Comparison of ENCODE assay signal across 18 cellular contexts in genomic region chr1:201420608-201421002, GRCh38. TPM values are rescaled to one million over a fixed set of nuclear protein-coding genes. Genes with fewer than 3 reads are reported as not detected.
DNase-seq lines count a peak whose midpoint lies in the region; ATAC-seq and TF ChIP-seq lines count a peak whose summit lies in the region.
"Had no signal": no experiment of that assay in that cellular context is flagged by ENCODE, and none has a peak within 500 bp of the region (broad histone marks: within the 10 kb centered on the region; RNA-seq: fewer than 3 reads in every experiment).

No MANE protein-coding gene starts in this region.

- no peak overlapping the region for H3K4me3 ChIP-seq in left ventricle myocardium inferior
- no peak overlapping the region for H3K4me3 ChIP-seq in right cardiac atrium (ENCODE audit: low read length)
- no peak overlapping the region for H3K4me3 ChIP-seq in neuronal stem cell (ENCODE audit: low read length in 2 of 2)
- H3K4me3 ChIP-seq in aorta (ENCODE audit: low read length in 2 of 2) = no peak overlapping the region
- H3K4me3 ChIP-seq: BLaER1 treated with 17β-estradiol and CSF1 and Interleukin-3, amounts not matched to agents 10 nM and 100 nM had no signal

- no peak overlapping the region for H3K4ac ChIP-seq in neuronal stem cell (ENCODE audit: low read length)

- H2BK5ac ChIP-seq in neuronal stem cell (ENCODE audit: low read length) = peak overlapping the region; percentile 43

- H3K4me2 ChIP-seq in neuronal stem cell (ENCODE audit: insufficient read depth, low read length, poor library complexity, severe bottlenecking) = no peak overlapping the region

- H3K23ac ChIP-seq in neuronal stem cell (ENCODE audit: low read depth, low read length, poor library complexity) = no peak overlapping the region

- H4K8ac ChIP-seq in neuronal stem cell (ENCODE audit: low read depth, low read length) = no peak overlapping the region

- H3K4me3 Mint-ChIP-seq in natural killer cell = no peak overlapping the region
- H3K4me3 Mint-ChIP-seq: CD8-positive, alpha-beta memory T cell; IgD-negative memory B cell had no signal

- H2BK12ac ChIP-seq in neuronal stem cell (ENCODE audit: low read length) = no peak overlapping the region

- peak overlapping the region; percentile 17 for H2BK120ac ChIP-seq in neuronal stem cell (ENCODE audit: low read depth, low read length)

- H3K9ac ChIP-seq in neuronal stem cell (ENCODE audit: low read depth, low read length, poor library complexity) = peak overlapping the region; percentile 38
- H3K9ac ChIP-seq: BLaER1 treated with 17β-estradiol and CSF1 and Interleukin-3, amounts not matched to agents 10 nM and 100 nM had no signal

- 73% methylated on average over 7 of the region's 7 CpGs for WGBS in right cardiac atrium
- no CpG with 5 or more reads among the region's 7 CpGs for WGBS in neuronal stem cell (ENCODE audit: extremely low coverage in 2 of 2, insufficient read length in 2 of 2, insufficient replicate concordance in 1 of 2), 2 donors
- WGBS in aorta, 2 donors = 92 to 95% methylated on average over 7 of the region's 7 CpGs

- H3K4me1 Mint-ChIP-seq in natural killer cell = no peaks in the 10 kb centered on the region
- H3K4me1 Mint-ChIP-seq: CD8-positive, alpha-beta memory T cell had no signal

- peak overlapping the region; percentile 50 for H2BK15ac ChIP-seq in neuronal stem cell (ENCODE audit: low read length)

- peak overlapping the region; percentile 60 for H3K14ac ChIP-seq in neuronal stem cell (ENCODE audit: low read length)

- no peaks in the 10 kb centered on the region for H3K36me3 ChIP-seq in left ventricle myocardium inferior
- no peaks in the 10 kb centered on the region for H3K36me3 ChIP-seq in neuronal stem cell (replicated peaks in 1 of 2; ENCODE audit: control insufficient read depth in 2 of 2, insufficient read depth in 2 of 2, low read length in 2 of 2)
- no peaks in the 10 kb centered on the region for H3K36me3 ChIP-seq in aorta (ENCODE audit: control insufficient read depth in 1 of 2, insufficient read depth in 2 of 2, low read length in 1 of 2)
- H3K36me3 ChIP-seq: BLaER1 treated with 17β-estradiol and CSF1 and Interleukin-3, amounts not matched to agents 10 nM and 100 nM had no signal

- peak overlapping the region; percentile 75 for H3K18ac ChIP-seq in neuronal stem cell (ENCODE audit: low read length)

- peaks cover 9% of the 10 kb centered on the region for H3K4me1 ChIP-seq in left ventricle myocardium inferior
- peaks cover 4% of the 10 kb centered on the region for H3K4me1 ChIP-seq in right cardiac atrium (ENCODE audit: control insufficient read depth, insufficient read depth, low read length)
- peaks cover 0 to 32% of the 10 kb centered on the region in 2 donors for H3K4me1 ChIP-seq in neuronal stem cell (ENCODE audit: control insufficient read depth in 2 of 2, insufficient read depth in 1 of 2, low read depth in 1 of 2, low read length in 2 of 2)
- H3K4me1 ChIP-seq in aorta (ENCODE audit: control insufficient read depth in 1 of 2, insufficient read depth in 2 of 2, low read length in 2 of 2) = no peaks in the 10 kb centered on the region

- H3K27ac ChIP-seq in left ventricle myocardium inferior (replicated peaks) (no peak overlapping the region), right cardiac atrium (ENCODE audit: low read length) (peak overlapping the region; percentile 21), neuronal stem cell (replicated peaks; ENCODE audit: low read length) (no peak overlapping the region), aorta (ENCODE audit: low read depth in 1 of 2, low read length in 2 of 2) (no peak overlapping the region)
- H3K27ac ChIP-seq: BLaER1 treated with 17β-estradiol and CSF1 and Interleukin-3, amounts not matched to agents 10 nM and 100 nM had no signal

- H3K79me1 ChIP-seq in neuronal stem cell (ENCODE audit: low read depth, low read length) = no peaks in the 10 kb centered on the region

- H3K27me3 Mint-ChIP-seq in natural killer cell (ENCODE audit: low read depth in 2 of 2) = peaks cover 10 to 14% of the 10 kb centered on the region in 2 donors

- peak; percentile 3 to 9 for ATAC-seq in left cardiac atrium
- peak in 1 of 2 donors; percentile 6 for ATAC-seq in right cardiac atrium
- no peak for ATAC-seq in aorta (ENCODE audit: low FRiP score)
- no peak for ATAC-seq in natural killer cell

- H2AFZ ChIP-seq in neuronal stem cell (ENCODE audit: low read length) = no peak overlapping the region

- intact Hi-C loops in left cardiac atrium (cut with DNase I) (no loop called here), left ventricle myocardium inferior (cut with micrococcal nuclease) (no loop called here), right cardiac atrium (cut with DNase I) (no loop called here), aorta (cut with DNase I) (no loop called here), natural killer cell (cut with micrococcal nuclease) (no loop called here)

- no peak overlapping the region for H3K27ac Mint-ChIP-seq in natural killer cell
- H3K27ac Mint-ChIP-seq: CD8-positive, alpha-beta memory T cell; IgD-negative memory B cell had no signal

- DNase-seq in left cardiac atrium = no peak
- no peak for DNase-seq in left ventricle myocardium inferior
- no peak for DNase-seq in right cardiac atrium
- DNase-seq in neuronal stem cell (ENCODE audit: low spot score) = no peak
- DNase-seq in aorta = peak; percentile 34 to 61
- no peak for DNase-seq in amniotic stem cell (lab: John Stamatoyannopoulos, UW)
- no peak for DNase-seq in natural killer cell
- DNase-seq in activated T-cell treated with anti-CD3 and anti-CD28 coated beads for 4 hours = no peak
- DNase-seq: CD8-positive, alpha-beta memory T cell; GF-D8; H7; NCI-H1105 treated with DMSO at 0.1 percent for 48 hours; NCI-H187 treated with DMSO at 0.1 percent for 48 hours; NCI-H69 had no signal

- H3K27me3 ChIP-seq in left ventricle myocardium inferior (ENCODE audit: low read depth) (no peaks in the 10 kb centered on the region), right cardiac atrium (ENCODE audit: control insufficient read depth, insufficient read depth) (no peaks in the 10 kb centered on the region), neuronal stem cell (ENCODE audit: control insufficient read depth in 3 of 3, insufficient read depth in 3 of 3, low read depth in 1 of 3, low read length in 3 of 3) (peaks cover 0 to 44% (median 0%) of the 10 kb centered on the region in 3 experiments), aorta (ENCODE audit: control insufficient read depth in 1 of 2, insufficient read depth in 2 of 2, low read length in 1 of 2) (no peaks in the 10 kb centered on the region)
- H3K27me3 ChIP-seq: BLaER1 treated with 17β-estradiol and CSF1 and Interleukin-3, amounts not matched to agents 10 nM and 100 nM had no signal

- peak overlapping the region; percentile 53 for H2AK5ac ChIP-seq in neuronal stem cell (ENCODE audit: low read depth, low read length)

- H3K9me3 Mint-ChIP-seq in natural killer cell = no peaks in the 10 kb centered on the region
- H3K9me3 Mint-ChIP-seq: IgD-negative memory B cell had no signal

- H3K36me3 Mint-ChIP-seq in natural killer cell = no peaks in the 10 kb centered on the region
- H3K36me3 Mint-ChIP-seq: CD8-positive, alpha-beta memory T cell had no signal

- peak overlapping the region; percentile 68 for H4K91ac ChIP-seq in neuronal stem cell (ENCODE audit: low read depth, low read length, poor library complexity)

- TF ChIP-seq CTCF in left ventricle myocardium inferior (IDR thresholded peaks at IDR 0.05; ENCODE audit: borderline replicate concordance) = no peak
- TF ChIP-seq CTCF in natural killer cell (IDR thresholded peaks at IDR 0.05) = no peak

- H3K9me3 ChIP-seq in left ventricle myocardium inferior (replicated peaks) (peaks cover 4% of the 10 kb centered on the region), right cardiac atrium (ENCODE audit: control insufficient read depth, low read length) (no peaks in the 10 kb centered on the region), neuronal stem cell (replicated peaks in 1 of 2; ENCODE audit: control insufficient read depth in 2 of 2, insufficient read depth in 1 of 2, low read depth in 1 of 2, low read length in 2 of 2) (peaks cover 0 to 2% of the 10 kb centered on the region in 2 donors), aorta (ENCODE audit: control insufficient read depth, low read length) (no peaks in the 10 kb centered on the region)
- H3K9me3 ChIP-seq: BLaER1 treated with 17β-estradiol and CSF1 and Interleukin-3, amounts not matched to agents 10 nM and 100 nM had no signal

RNA-seq across cellular contexts. Expression of gene TNNI1, which starts 0.9 kb away (rescaled TPM):
- 10 to 100 TPM in 1 of 2 donors, 1 to 10 TPM in 1; 6.4 to 31.5 TPM for total RNA-seq in left cardiac atrium
- total RNA-seq in left ventricle myocardium inferior = 44.2 TPM
- total RNA-seq in right cardiac atrium = 100 to 1,000 TPM in 2 of 4 donors, 10 to 100 TPM in 2; 77.9 to 215 (median 100) TPM
- polyA plus RNA-seq in right cardiac atrium = 81.3 TPM
- polyA plus RNA-seq in neuronal stem cell (2013, experiment 1 of 2) = 3.6 TPM
- polyA plus RNA-seq in neuronal stem cell (2013, experiment 2 of 2) = 3.4 TPM
- total RNA-seq in aorta = not detected
- polyA plus RNA-seq in aorta = under 1 TPM; 0.38 to 0.61 TPM
- total RNA-seq in natural killer cell = under 1 TPM in 1 of 3 donors, not detected in 2; 0.08 TPM
- total RNA-seq: CD8-positive, alpha-beta memory T cell; HT1080 had no signal
- polyA plus RNA-seq: CD8-positive, alpha-beta memory T cell; IgD-negative memory B cell had no signal

RNA-seq across cellular contexts. Expression of gene LAD1, which starts 21.5 kb away (rescaled TPM):
- total RNA-seq in left cardiac atrium (1 to 10 TPM; 1.3 to 1.4 TPM), left ventricle myocardium inferior (2.0 TPM), right cardiac atrium (1 to 10 TPM; 1.3 to 4.0 (median 2.4) TPM), aorta (under 1 TPM in 1 of 2 donors, not detected in 1; 0.71 TPM), natural killer cell (under 1 TPM in 1 of 3 donors, not detected in 2; 0.68 TPM)
- polyA plus RNA-seq in right cardiac atrium (5.0 TPM), aorta (10 to 100 TPM in 1 of 2 donors, under 1 TPM in 1; 0.82 to 33.8 TPM)
- polyA plus RNA-seq in neuronal stem cell (2013, experiment 1 of 2) = 0.86 TPM
- polyA plus RNA-seq in neuronal stem cell (2013, experiment 2 of 2) = 0.86 TPM
- total RNA-seq: CD8-positive, alpha-beta memory T cell; HT1080; RPMI7951 had no signal
- polyA plus RNA-seq: CD8-positive, alpha-beta memory T cell; IgD-negative memory B cell had no signal

RNA-seq across cellular contexts. Expression of gene TNNT2, which starts 43.1 kb away (rescaled TPM):
- total RNA-seq in left cardiac atrium (1,000 to 10,000 TPM; 4,860 to 5,317 TPM), left ventricle myocardium inferior (8,708 TPM), right cardiac atrium (1,000 to 10,000 TPM; 5,203 to 7,292 (median 7,185) TPM), aorta (under 1 TPM; 0.21 to 0.36 TPM), natural killer cell (not detected)
- polyA plus RNA-seq in right cardiac atrium (16,707 TPM), aorta (10 to 100 TPM in 1 of 2 donors, 1 to 10 TPM in 1; 1.0 to 24.0 TPM)
- polyA plus RNA-seq in neuronal stem cell (2013, experiment 1 of 2) = 8.6 TPM
- 10.2 TPM for polyA plus RNA-seq in neuronal stem cell (2013, experiment 2 of 2)
- total RNA-seq: CD8-positive, alpha-beta memory T cell; HT1080; RPMI7951 had no signal
- polyA plus RNA-seq: CD8-positive, alpha-beta memory T cell; IgD-negative memory B cell had no signal

RNA-seq across cellular contexts. Expression of gene PHLDA3, which starts 48.4 kb away (rescaled TPM):
- total RNA-seq in left cardiac atrium (10 to 100 TPM; 39.9 to 48.5 TPM), left ventricle myocardium inferior (21.1 TPM), right cardiac atrium (10 to 100 TPM; 21.8 to 47.4 (median 29.9) TPM), aorta (10 to 100 TPM; 66.1 to 71.6 TPM), natural killer cell (1 to 10 TPM in 2 of 3 donors, under 1 TPM in 1; 0.63 to 1.7 (median 1.1) TPM)
- polyA plus RNA-seq in right cardiac atrium (18.1 TPM), aorta (10 to 100 TPM; 33.7 to 46.1 TPM)
- 12.4 TPM for polyA plus RNA-seq in neuronal stem cell (2013, experiment 1 of 2)
- polyA plus RNA-seq in neuronal stem cell (2013, experiment 2 of 2) = 12.3 TPM

Comparison
In these comparisons a context has a peak if more than half of its experiments do, and no peak if none do; other contexts are left out.
1. ATAC-seq: peak in left cardiac atrium (2 of 2); none in aorta (single experiment) and natural killer cell (0 of 3).
2. DNase-seq: peak in aorta (2 of 2); none in left cardiac atrium (single experiment), left ventricle myocardium inferior (single experiment), right cardiac atrium (0 of 3), neuronal stem cell (single experiment), amniotic stem cell (single experiment), natural killer cell (single experiment) and activated T-cell treated with anti-CD3 and anti-CD28 coated beads for 4 hours (single experiment).
3. RNA of gene TNNI1, which starts 0.9 kb away (total RNA-seq): 77.9 to 215 TPM in right cardiac atrium, 44.2 TPM in left ventricle myocardium inferior (single experiment) and 6.4 to 31.5 TPM in left cardiac atrium; 0.08 TPM in natural killer cell and not detected in aorta; every median in the first group is over 4 times any median in the second.
4. RNA of gene TNNT2, which starts 43.1 kb away (total RNA-seq): 8,708 TPM in left ventricle myocardium inferior (single experiment), 5,203 to 7,292 TPM in right cardiac atrium and 4,860 to 5,317 TPM in left cardiac atrium; 0.21 to 0.36 TPM in aorta and not detected in natural killer cell; every median in the first group is over 1,000 times any median in the second.